ENCODE assay signal across 21 cellular contexts in genomic region chr12:843609-844008, GRCh38.
DNase-seq lines count a peak whose midpoint lies in the region; ATAC-seq and TF ChIP-seq lines count a peak whose summit lies in the region.
"Had no signal": no experiment of that assay in that cellular context is flagged by ENCODE, and none has a peak within 500 bp of the region (broad histone marks: within the 10 kb centered on the region; RNA-seq: fewer than 3 reads in every experiment).

No MANE protein-coding gene starts in this region.

- H3K9ac ChIP-seq in SK-N-SH = no peak overlapping the region

- peaks cover 10% of the 10 kb centered on the region for H3K4me1 ChIP-seq in HEK293 (ENCODE audit: control insufficient read depth, insufficient read depth, low read length)
- peaks cover 0 to 14% of the 10 kb centered on the region in 2 experiments; a peak in 3 of 4 replicates for H3K4me1 ChIP-seq in SK-N-SH (ENCODE audit: control insufficient read depth in 1 of 2, insufficient read depth in 2 of 2, low read depth in 1 of 2, low read length in 1 of 2)

- no peaks in the 10 kb centered on the region for H3K27me3 Mint-ChIP-seq in CD4-positive, alpha-beta T cell
- H3K27me3 Mint-ChIP-seq in Calu3 (ENCODE audit: unreplicated experiment) = no peaks in the 10 kb centered on the region
- H3K27me3 Mint-ChIP-seq: B cell had no signal

- H3K9me3 Mint-ChIP-seq in CD4-positive, alpha-beta T cell = no peaks in the 10 kb centered on the region
- no peaks in the 10 kb centered on the region for H3K9me3 Mint-ChIP-seq in Calu3 (ENCODE audit: low read depth, unreplicated experiment)
- H3K9me3 Mint-ChIP-seq: activated T-helper 2 cell treated with anti-CD3 and anti-CD28 coated beads, Interferon-gamma antibody, Interleukin-2, Interleukin-4, amounts not matched to agents 10 μg/mL and 5 μg/mL and 100 μg/mL, durations not matched to agents 14 hours and 24 hours and 36 hours; nephron; T-helper 2 cell treated with Interferon-gamma antibody and Interleukin-4, amounts not matched to agents 5 μg/mL and 100 μg/mL, for 36 hours had no signal

- TF ChIP-seq EP300 in SK-N-SH (IDR thresholded peaks at IDR 0.05; ENCODE audit: borderline replicate concordance in 1 of 2, low read depth in 1 of 2, low read length in 1 of 2) = no peak

- peak overlapping the region; percentile 52 for H3K27ac Mint-ChIP-seq in CD4-positive, alpha-beta T cell
- no peak overlapping the region for H3K27ac Mint-ChIP-seq in Calu3 (ENCODE audit: unreplicated experiment)
- H3K27ac Mint-ChIP-seq: activated T-helper 2 cell treated with anti-CD3 and anti-CD28 coated beads, Interferon-gamma antibody, Interleukin-2, Interleukin-4, amounts not matched to agents 10 μg/mL and 5 μg/mL and 100 μg/mL, durations not matched to agents 14 hours and 24 hours and 36 hours; B cell; nephron; T-helper 2 cell treated with Interferon-gamma antibody and Interleukin-4, amounts not matched to agents 5 μg/mL and 100 μg/mL, for 36 hours had no signal

- peaks cover 72% of the 10 kb centered on the region for H3K36me3 Mint-ChIP-seq in CD4-positive, alpha-beta T cell (ENCODE audit: low read depth)
- no peaks in the 10 kb centered on the region for H3K36me3 Mint-ChIP-seq in Calu3 (ENCODE audit: insufficient read depth, unreplicated experiment)

- no peaks in the 10 kb centered on the region for H4K20me1 ChIP-seq in SK-N-SH (ENCODE audit: insufficient read depth)

- BruUV-seq in Calu3 (replicated peaks; lab: Mats Ljungman, UMichigan) = no TSS peak

- H3K79me2 ChIP-seq in SK-N-SH (ENCODE audit: insufficient read depth) = peaks cover 49% of the 10 kb centered on the region

- no peak for TF ChIP-seq CTCF in CD4-positive, alpha-beta T cell (IDR thresholded peaks at IDR 0.05)
- TF ChIP-seq CTCF in HEK293 (tag by site-specific recombination; IDR thresholded peaks at IDR 0.05) (no peak), SK-N-SH (IDR thresholded peaks at IDR 0.05) (no peak), fibroblast of pulmonary artery (IDR thresholded peaks at IDR 0.05; ENCODE audit: low read length, missing control alignments) (no peak), Calu3 (IDR thresholded peaks at IDR 0.05; ENCODE audit: unreplicated experiment) (no peak)

- peaks cover 14% of the 10 kb centered on the region for H3F3A ChIP-seq in SK-N-SH (replicated peaks; ENCODE audit: insufficient read depth)

- no peak overlapping the region for H3K4me3 Mint-ChIP-seq in CD4-positive, alpha-beta T cell
- no peak overlapping the region for H3K4me3 Mint-ChIP-seq in Calu3 (ENCODE audit: low read depth, unreplicated experiment)
- H3K4me3 Mint-ChIP-seq: B cell; nephron; T-helper 2 cell treated with Interferon-gamma antibody and Interleukin-4, amounts not matched to agents 5 μg/mL and 100 μg/mL, for 36 hours had no signal

- H3K4me1 Mint-ChIP-seq in CD4-positive, alpha-beta T cell (ENCODE audit: low read depth) = peaks cover 68% of the 10 kb centered on the region
- no peaks in the 10 kb centered on the region for H3K4me1 Mint-ChIP-seq in Calu3 (ENCODE audit: low read depth, unreplicated experiment)
- H3K4me1 Mint-ChIP-seq: nephron had no signal

- no peak overlapping the region for H3K4me2 ChIP-seq in SK-N-SH

- no peak overlapping the region for H3K27ac ChIP-seq in CD4-positive, alpha-beta T cell (ENCODE audit: low read depth, low read length)
- H3K27ac ChIP-seq in HEK293 (ENCODE audit: extremely low read depth, low read depth, low read length) (no peak overlapping the region), SK-N-SH (ENCODE audit: low read depth in 2 of 2, low read length in 1 of 2) (no peak overlapping the region)
- H3K27ac ChIP-seq: adrenal gland, spleen had no signal

- no peak overlapping the region for H3K4me3 ChIP-seq in HEK293 (ENCODE audit: low read depth, low read length)
- no peak overlapping the region for H3K4me3 ChIP-seq in SK-N-SH (ENCODE audit: low read depth in 2 of 2, low read length in 1 of 2)
- no peak overlapping the region for H3K4me3 ChIP-seq in fibroblast of pulmonary artery (replicated peaks; ENCODE audit: low read depth, low read length)
- H3K4me3 ChIP-seq: adrenal gland, spleen had no signal

- H3K27me3 ChIP-seq in CD4-positive, alpha-beta T cell (ENCODE audit: control insufficient read depth, insufficient read depth, low read length) = no peaks in the 10 kb centered on the region
- no peaks in the 10 kb centered on the region for H3K27me3 ChIP-seq in SK-N-SH (ENCODE audit: insufficient read depth)
- H3K27me3 ChIP-seq: adrenal gland, spleen had no signal

- intact Hi-C loops in CD4-positive, alpha-beta T cell (cut with DNase I, micrococcal nuclease) = no loop called here
- intact Hi-C loops in Calu3 (cut with micrococcal nuclease; ENCODE audit: unreplicated experiment) = no loop called here

- no peak for TF ChIP-seq RAD21 in SK-N-SH (IDR thresholded peaks at IDR 0.05; ENCODE audit: low read length)

- no peak for DNase-seq in CD4-positive, alpha-beta T cell
- DNase-seq in SK-N-SH = no peak
- DNase-seq in fibroblast of pulmonary artery (ENCODE audit: low read depth) = peak; percentile 33
- no peak for DNase-seq in central memory CD4-positive, alpha-beta T cell
- no peak for DNase-seq in NCI-H2196 (lab: John Stamatoyannopoulos, UW; ENCODE audit: unreplicated experiment)
- no peak for DNase-seq in Calu3
- DNase-seq: adrenal gland, mesendoderm, NCI-H2029, NCI-H510A, posterior cingulate gyrus, SIG-M5, spleen had no signal

- H3K36me3 ChIP-seq in HEK293 (ENCODE audit: control insufficient read depth in 2 of 2, insufficient read depth in 1 of 2, low read length in 2 of 2) (peaks cover 13 to 14% of the 10 kb centered on the region in 2 experiments), SK-N-SH (replicated peaks in 1 of 2; ENCODE audit: control insufficient read depth in 1 of 2, insufficient read depth in 2 of 2, low read length in 1 of 2) (peaks cover 6 to 19% of the 10 kb centered on the region in 2 experiments)
- H3K36me3 ChIP-seq: adrenal gland had no signal

- ATAC-seq in CD4-positive, alpha-beta T cell (ENCODE audit: poor library complexity) = no peak
- no peak for ATAC-seq in HG02840 (IDR thresholded peaks at IDR 0.05; ENCODE audit: low FRiP score, unreplicated experiment)
- ATAC-seq: activated CD4-positive, CD25-positive, alpha-beta regulatory T cell treated with anti-CD3 and anti-CD28 coated beads, Interleukin-2, amount 50 U/mL, for 24 hours; HepG2 had no signal

- H2AFZ ChIP-seq in SK-N-SH (ENCODE audit: low read depth) = no peak overlapping the region

- CTCF ChIA-PET in CD4-positive, alpha-beta T cell (lab: Charles Lee) = no interaction called here
- CTCF ChIA-PET in HEK293 (lab: Yijun Ruan, JAX) (no interaction called here), SK-N-SH (lab: Yijun Ruan, JAX) (no interaction called here), Calu3 (lab: Charles Lee) (no interaction called here)

- H3K9me2 ChIP-seq in SK-N-SH = no peaks in the 10 kb centered on the region

- H3K9me3 ChIP-seq in CD4-positive, alpha-beta T cell (ENCODE audit: control insufficient read depth, low read length) = no peaks in the 10 kb centered on the region
- no peaks in the 10 kb centered on the region for H3K9me3 ChIP-seq in HEK293 (ENCODE audit: control insufficient read depth, insufficient read depth, low read depth, low read length)
- no peaks in the 10 kb centered on the region for H3K9me3 ChIP-seq in SK-N-SH
- H3K9me3 ChIP-seq: adrenal gland, spleen had no signal

- POLR2A ChIA-PET in CD4-positive, alpha-beta T cell (lab: Charles Lee) = no interaction called here
- POLR2A ChIA-PET in HEK293 (lab: Yijun Ruan, JAX) = no interaction called here
- POLR2A ChIA-PET in SK-N-SH (lab: Yijun Ruan, JAX) = no interaction called here

TF ChIP-seq in HEK293, 187 proteins besides CTCF, POLR2A, EP300 and RAD21 (continues in another document):
- no peak for TF ChIP-seq ZNF138 (tag by site-specific recombination; IDR thresholded peaks at IDR 0.05; ENCODE audit: borderline replicate concordance)
- peak; percentile 63; the same call in 1 of the 2 replicates for TF ChIP-seq ZNF664 (tag by site-specific recombination; IDR thresholded peaks at IDR 0.05)
- TF ChIP-seq ZSCAN18 (tag by site-specific recombination; IDR thresholded peaks at IDR 0.05) = no peak

TF ChIP-seq in SK-N-SH, 30 proteins besides CTCF, POLR2A, EP300 and RAD21:
- peak; percentile 51; the same call in 1 of the 2 replicates for TF ChIP-seq NFIC (IDR thresholded peaks at IDR 0.05; ENCODE audit: borderline replicate concordance)
- 0 out of 2 replicates have a peak, but pooled peaks have one; percentile 3 for TF ChIP-seq JUND (IDR thresholded peaks at IDR 0.05)
- TF ChIP-seq MEF2A (IDR thresholded peaks at IDR 0.05; ENCODE audit: borderline replicate concordance, low read depth) = no peak
